In the genomic region with DNA sequence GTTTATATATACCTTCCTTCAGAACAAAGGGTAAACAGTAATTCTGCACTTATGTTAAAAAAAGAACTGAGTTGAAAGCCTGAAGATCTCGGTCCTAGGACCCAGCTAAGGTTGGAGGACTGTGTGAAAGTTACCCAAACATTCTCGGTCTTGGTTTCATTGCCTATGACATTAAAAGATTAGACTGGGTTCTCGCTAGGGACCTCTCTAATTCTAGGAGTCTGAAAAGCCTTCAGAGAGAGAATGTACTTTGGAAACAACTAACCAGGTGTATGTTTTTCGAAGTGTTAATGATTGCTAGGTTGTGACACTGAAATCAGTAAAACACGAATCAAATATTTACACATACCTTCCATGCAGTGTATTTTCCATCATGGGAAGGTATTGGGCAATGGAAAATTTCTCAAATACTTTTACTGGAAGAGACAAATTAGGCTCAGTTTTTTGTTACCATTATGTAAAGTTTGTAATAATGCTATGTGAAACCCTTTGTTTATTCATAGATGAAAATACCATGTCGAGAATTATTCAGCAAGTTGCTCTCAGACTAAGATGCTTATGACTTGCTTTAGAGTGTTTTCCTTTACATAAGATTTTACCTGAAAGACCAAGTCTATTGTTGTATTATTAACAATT, we compare ENCODE assay signal across 1 cellular context.
TF ChIP-seq lines count a peak whose summit lies in the region.

No MANE protein-coding gene starts in this region.

TF ChIP-seq in HepG2, 621 proteins besides CTCF, POLR2A, EP300 and RAD21 (continued from another document and continues in another):
- TF ChIP-seq, protein P1, sequence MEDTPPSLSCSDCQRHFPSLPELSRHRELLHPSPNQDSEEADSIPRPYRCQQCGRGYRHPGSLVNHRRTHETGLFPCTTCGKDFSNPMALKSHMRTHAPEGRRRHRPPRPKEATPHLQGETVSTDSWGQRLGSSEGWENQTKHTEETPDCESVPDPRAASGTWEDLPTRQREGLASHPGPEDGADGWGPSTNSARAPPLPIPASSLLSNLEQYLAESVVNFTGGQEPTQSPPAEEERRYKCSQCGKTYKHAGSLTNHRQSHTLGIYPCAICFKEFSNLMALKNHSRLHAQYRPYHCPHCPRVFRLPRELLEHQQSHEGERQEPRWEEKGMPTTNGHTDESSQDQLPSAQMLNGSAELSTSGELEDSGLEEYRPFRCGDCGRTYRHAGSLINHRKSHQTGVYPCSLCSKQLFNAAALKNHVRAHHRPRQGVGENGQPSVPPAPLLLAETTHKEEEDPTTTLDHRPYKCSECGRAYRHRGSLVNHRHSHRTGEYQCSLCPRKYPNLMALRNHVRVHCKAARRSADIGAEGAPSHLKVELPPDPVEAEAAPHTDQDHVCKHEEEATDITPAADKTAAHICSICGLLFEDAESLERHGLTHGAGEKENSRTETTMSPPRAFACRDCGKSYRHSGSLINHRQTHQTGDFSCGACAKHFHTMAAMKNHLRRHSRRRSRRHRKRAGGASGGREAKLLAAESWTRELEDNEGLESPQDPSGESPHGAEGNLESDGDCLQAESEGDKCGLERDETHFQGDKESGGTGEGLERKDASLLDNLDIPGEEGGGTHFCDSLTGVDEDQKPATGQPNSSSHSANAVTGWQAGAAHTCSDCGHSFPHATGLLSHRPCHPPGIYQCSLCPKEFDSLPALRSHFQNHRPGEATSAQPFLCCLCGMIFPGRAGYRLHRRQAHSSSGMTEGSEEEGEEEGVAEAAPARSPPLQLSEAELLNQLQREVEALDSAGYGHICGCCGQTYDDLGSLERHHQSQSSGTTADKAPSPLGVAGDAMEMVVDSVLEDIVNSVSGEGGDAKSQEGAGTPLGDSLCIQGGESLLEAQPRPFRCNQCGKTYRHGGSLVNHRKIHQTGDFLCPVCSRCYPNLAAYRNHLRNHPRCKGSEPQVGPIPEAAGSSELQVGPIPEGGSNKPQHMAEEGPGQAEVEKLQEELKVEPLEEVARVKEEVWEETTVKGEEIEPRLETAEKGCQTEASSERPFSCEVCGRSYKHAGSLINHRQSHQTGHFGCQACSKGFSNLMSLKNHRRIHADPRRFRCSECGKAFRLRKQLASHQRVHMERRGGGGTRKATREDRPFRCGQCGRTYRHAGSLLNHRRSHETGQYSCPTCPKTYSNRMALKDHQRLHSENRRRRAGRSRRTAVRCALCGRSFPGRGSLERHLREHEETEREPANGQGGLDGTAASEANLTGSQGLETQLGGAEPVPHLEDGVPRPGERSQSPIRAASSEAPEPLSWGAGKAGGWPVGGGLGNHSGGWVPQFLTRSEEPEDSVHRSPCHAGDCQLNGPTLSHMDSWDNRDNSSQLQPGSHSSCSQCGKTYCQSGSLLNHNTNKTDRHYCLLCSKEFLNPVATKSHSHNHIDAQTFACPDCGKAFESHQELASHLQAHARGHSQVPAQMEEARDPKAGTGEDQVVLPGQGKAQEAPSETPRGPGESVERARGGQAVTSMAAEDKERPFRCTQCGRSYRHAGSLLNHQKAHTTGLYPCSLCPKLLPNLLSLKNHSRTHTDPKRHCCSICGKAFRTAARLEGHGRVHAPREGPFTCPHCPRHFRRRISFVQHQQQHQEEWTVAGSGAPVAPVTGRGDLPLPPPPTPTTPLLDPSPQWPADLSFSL (CRISPR knock-in tag; IDR thresholded peaks at IDR 0.05): no peak
- no peak for TF ChIP-seq ZNF766 (CRISPR knock-in tag; IDR thresholded peaks at IDR 0.05; ENCODE audit: borderline replicate concordance)
- TF ChIP-seq PHF5A (CRISPR knock-in tag; IDR thresholded peaks at IDR 0.05; ENCODE audit: low read depth, unreplicated experiment): peak; percentile 80
- 0 out of 2 replicates have a peak, but pooled peaks have one; percentile 71 for TF ChIP-seq SNAI1 (CRISPR knock-in tag; IDR thresholded peaks at IDR 0.05; ENCODE audit: borderline replicate concordance)
- TF ChIP-seq HDAC2 (CRISPR knock-in tag; IDR thresholded peaks at IDR 0.05): peak; percentile 99
- peak; percentile 75 for TF ChIP-seq POLR2G (IDR thresholded peaks at IDR 0.05; ENCODE audit: low read depth, low read length)
- TF ChIP-seq GABPB1 (CRISPR knock-in tag; IDR thresholded peaks at IDR 0.05): 0 out of 2 replicates have a peak, but pooled peaks have one; percentile 17
- peak; percentile 95 for TF ChIP-seq BCL6 (CRISPR knock-in tag; IDR thresholded peaks at IDR 0.05)
- peak; percentile 88; the same call in 1 of the 2 replicates for TF ChIP-seq GFI1 (CRISPR knock-in tag; IDR thresholded peaks at IDR 0.05; ENCODE audit: borderline replicate concordance)
- TF ChIP-seq MAFG (CRISPR knock-in tag; IDR thresholded peaks at IDR 0.05): no peak
- TF ChIP-seq SIX4 (CRISPR knock-in tag; IDR thresholded peaks at IDR 0.05): peak; percentile 95
- peak; percentile 78 for TF ChIP-seq RBFOX2 (IDR thresholded peaks at IDR 0.05; ENCODE audit: low read depth, low read length)
- TF ChIP-seq TGIF2 (CRISPR knock-in tag; IDR thresholded peaks at IDR 0.05): peak; percentile 71
- TF ChIP-seq PRMT3 (CRISPR knock-in tag; IDR thresholded peaks at IDR 0.05; ENCODE audit: borderline replicate concordance, low read depth): no peak
- peak; percentile 95 for TF ChIP-seq RARA (CRISPR knock-in tag; IDR thresholded peaks at IDR 0.05)
- no peak for TF ChIP-seq THYN1 (CRISPR knock-in tag; IDR thresholded peaks at IDR 0.05; ENCODE audit: borderline replicate concordance, low read depth)
- TF ChIP-seq, protein P2, sequence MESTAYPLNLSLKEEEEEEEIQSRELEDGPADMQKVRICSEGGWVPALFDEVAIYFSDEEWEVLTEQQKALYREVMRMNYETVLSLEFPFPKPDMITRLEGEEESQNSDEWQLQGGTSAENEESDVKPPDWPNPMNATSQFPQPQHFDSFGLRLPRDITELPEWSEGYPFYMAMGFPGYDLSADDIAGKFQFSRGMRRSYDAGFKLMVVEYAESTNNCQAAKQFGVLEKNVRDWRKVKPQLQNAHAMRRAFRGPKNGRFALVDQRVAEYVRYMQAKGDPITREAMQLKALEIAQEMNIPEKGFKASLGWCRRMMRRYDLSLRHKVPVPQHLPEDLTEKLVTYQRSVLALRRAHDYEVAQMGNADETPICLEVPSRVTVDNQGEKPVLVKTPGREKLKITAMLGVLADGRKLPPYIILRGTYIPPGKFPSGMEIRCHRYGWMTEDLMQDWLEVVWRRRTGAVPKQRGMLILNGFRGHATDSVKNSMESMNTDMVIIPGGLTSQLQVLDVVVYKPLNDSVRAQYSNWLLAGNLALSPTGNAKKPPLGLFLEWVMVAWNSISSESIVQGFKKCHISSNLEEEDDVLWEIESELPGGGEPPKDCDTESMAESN (CRISPR knock-in tag; conservative IDR thresholded peaks at IDR 0.05): peak; percentile 82
- TF ChIP-seq SIN3B (IDR thresholded peaks at IDR 0.05; ENCODE audit: low read length): no peak
- peak; percentile 99 for TF ChIP-seq CEBPB (IDR thresholded peaks at IDR 0.05; ENCODE audit: borderline replicate concordance, low read depth, low read length)
- TF ChIP-seq KDM4B (CRISPR knock-in tag; IDR thresholded peaks at IDR 0.05): peak; percentile 97
- TF ChIP-seq ZNF556 (CRISPR knock-in tag; IDR thresholded peaks at IDR 0.05; ENCODE audit: borderline replicate concordance): peak; percentile 79; the same call in 1 of the 2 replicates
- TF ChIP-seq TSC22D2 (CRISPR knock-in tag; IDR thresholded peaks at IDR 0.05; ENCODE audit: borderline replicate concordance): peak; percentile 81; the same call in 1 of the 2 replicates
- peak; percentile 95; the same call in 1 of the 2 replicates for TF ChIP-seq DNMT3B (CRISPR knock-in tag; conservative IDR thresholded peaks at IDR 0.05)
- no peak for TF ChIP-seq GTF2F1 (IDR thresholded peaks at IDR 0.05; ENCODE audit: low read length)
- peak; percentile 54; the same call in 1 of the 2 replicates for TF ChIP-seq NR2C2 (CRISPR knock-in tag; IDR thresholded peaks at IDR 0.05; ENCODE audit: borderline replicate concordance)
- no peak for TF ChIP-seq ZC3H4 (CRISPR knock-in tag; IDR thresholded peaks at IDR 0.05; ENCODE audit: borderline replicate concordance)
- TF ChIP-seq, protein P3, sequence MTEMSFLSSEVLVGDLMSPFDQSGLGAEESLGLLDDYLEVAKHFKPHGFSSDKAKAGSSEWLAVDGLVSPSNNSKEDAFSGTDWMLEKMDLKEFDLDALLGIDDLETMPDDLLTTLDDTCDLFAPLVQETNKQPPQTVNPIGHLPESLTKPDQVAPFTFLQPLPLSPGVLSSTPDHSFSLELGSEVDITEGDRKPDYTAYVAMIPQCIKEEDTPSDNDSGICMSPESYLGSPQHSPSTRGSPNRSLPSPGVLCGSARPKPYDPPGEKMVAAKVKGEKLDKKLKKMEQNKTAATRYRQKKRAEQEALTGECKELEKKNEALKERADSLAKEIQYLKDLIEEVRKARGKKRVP (CRISPR knock-in tag; IDR thresholded peaks at IDR 0.05): peak in 1 of 2 experiments; percentile 82; a peak in 2 of 4 replicates
- TF ChIP-seq HOXA9 (CRISPR knock-in tag; IDR thresholded peaks at IDR 0.05; ENCODE audit: borderline replicate concordance): no peak
- TF ChIP-seq, protein P4, sequence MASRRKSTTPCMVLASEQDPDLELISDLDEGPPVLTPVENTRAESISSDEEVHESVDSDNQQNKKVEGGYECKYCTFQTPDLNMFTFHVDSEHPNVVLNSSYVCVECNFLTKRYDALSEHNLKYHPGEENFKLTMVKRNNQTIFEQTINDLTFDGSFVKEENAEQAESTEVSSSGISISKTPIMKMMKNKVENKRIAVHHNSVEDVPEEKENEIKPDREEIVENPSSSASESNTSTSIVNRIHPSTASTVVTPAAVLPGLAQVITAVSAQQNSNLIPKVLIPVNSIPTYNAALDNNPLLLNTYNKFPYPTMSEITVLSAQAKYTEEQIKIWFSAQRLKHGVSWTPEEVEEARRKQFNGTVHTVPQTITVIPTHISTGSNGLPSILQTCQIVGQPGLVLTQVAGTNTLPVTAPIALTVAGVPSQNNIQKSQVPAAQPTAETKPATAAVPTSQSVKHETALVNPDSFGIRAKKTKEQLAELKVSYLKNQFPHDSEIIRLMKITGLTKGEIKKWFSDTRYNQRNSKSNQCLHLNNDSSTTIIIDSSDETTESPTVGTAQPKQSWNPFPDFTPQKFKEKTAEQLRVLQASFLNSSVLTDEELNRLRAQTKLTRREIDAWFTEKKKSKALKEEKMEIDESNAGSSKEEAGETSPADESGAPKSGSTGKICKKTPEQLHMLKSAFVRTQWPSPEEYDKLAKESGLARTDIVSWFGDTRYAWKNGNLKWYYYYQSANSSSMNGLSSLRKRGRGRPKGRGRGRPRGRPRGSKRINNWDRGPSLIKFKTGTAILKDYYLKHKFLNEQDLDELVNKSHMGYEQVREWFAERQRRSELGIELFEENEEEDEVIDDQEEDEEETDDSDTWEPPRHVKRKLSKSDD (CRISPR knock-in tag; IDR thresholded peaks at IDR 0.05; ENCODE audit: low read depth): peak; percentile 58; the same call in 1 of the 2 replicates
- TF ChIP-seq ZFP37 (CRISPR knock-in tag; IDR thresholded peaks at IDR 0.05; ENCODE audit: borderline replicate concordance): no peak
- TF ChIP-seq, protein P5, sequence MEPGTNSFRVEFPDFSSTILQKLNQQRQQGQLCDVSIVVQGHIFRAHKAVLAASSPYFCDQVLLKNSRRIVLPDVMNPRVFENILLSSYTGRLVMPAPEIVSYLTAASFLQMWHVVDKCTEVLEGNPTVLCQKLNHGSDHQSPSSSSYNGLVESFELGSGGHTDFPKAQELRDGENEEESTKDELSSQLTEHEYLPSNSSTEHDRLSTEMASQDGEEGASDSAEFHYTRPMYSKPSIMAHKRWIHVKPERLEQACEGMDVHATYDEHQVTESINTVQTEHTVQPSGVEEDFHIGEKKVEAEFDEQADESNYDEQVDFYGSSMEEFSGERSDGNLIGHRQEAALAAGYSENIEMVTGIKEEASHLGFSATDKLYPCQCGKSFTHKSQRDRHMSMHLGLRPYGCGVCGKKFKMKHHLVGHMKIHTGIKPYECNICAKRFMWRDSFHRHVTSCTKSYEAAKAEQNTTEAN (CRISPR knock-in tag; conservative IDR thresholded peaks at IDR 0.05): peak; percentile 93
- TF ChIP-seq NFKB2 (CRISPR knock-in tag; IDR thresholded peaks at IDR 0.05; ENCODE audit: borderline replicate concordance): no peak
- TF ChIP-seq ZNF761 (CRISPR knock-in tag; conservative IDR thresholded peaks at IDR 0.05): 0 out of 2 replicates have a peak, but pooled peaks have one; percentile 59
- TF ChIP-seq ZNF331 (CRISPR knock-in tag; IDR thresholded peaks at IDR 0.05): peak; percentile 96
- TF ChIP-seq MTA1 (CRISPR knock-in tag; IDR thresholded peaks at IDR 0.05; ENCODE audit: borderline replicate concordance): no peak
- peak; percentile 84; the same call in 1 of the 2 replicates for TF ChIP-seq TCF7 (IDR thresholded peaks at IDR 0.05; ENCODE audit: low read depth)
- TF ChIP-seq CBX1 (IDR thresholded peaks at IDR 0.05; ENCODE audit: low read depth): no peak
- TF ChIP-seq FOXC1 (CRISPR knock-in tag; IDR thresholded peaks at IDR 0.05; ENCODE audit: borderline replicate concordance): no peak
- TF ChIP-seq ZNF567 (CRISPR knock-in tag; IDR thresholded peaks at IDR 0.05; ENCODE audit: borderline replicate concordance): no peak
- TF ChIP-seq FOXK1 (CRISPR knock-in tag; IDR thresholded peaks at IDR 0.05; ENCODE audit: borderline replicate concordance, low read depth): peak; percentile 95
- TF ChIP-seq, protein P6, sequence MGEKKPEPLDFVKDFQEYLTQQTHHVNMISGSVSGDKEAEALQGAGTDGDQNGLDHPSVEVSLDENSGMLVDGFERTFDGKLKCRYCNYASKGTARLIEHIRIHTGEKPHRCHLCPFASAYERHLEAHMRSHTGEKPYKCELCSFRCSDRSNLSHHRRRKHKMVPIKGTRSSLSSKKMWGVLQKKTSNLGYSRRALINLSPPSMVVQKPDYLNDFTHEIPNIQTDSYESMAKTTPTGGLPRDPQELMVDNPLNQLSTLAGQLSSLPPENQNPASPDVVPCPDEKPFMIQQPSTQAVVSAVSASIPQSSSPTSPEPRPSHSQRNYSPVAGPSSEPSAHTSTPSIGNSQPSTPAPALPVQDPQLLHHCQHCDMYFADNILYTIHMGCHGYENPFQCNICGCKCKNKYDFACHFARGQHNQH (CRISPR knock-in tag; IDR thresholded peaks at IDR 0.05): peak; percentile 80; the same call in 1 of the 2 replicates
- TF ChIP-seq ZNF383 (CRISPR knock-in tag; IDR thresholded peaks at IDR 0.05; ENCODE audit: borderline replicate concordance): peak; percentile 72; the same call in 1 of the 2 replicates
- TF ChIP-seq, protein P7, sequence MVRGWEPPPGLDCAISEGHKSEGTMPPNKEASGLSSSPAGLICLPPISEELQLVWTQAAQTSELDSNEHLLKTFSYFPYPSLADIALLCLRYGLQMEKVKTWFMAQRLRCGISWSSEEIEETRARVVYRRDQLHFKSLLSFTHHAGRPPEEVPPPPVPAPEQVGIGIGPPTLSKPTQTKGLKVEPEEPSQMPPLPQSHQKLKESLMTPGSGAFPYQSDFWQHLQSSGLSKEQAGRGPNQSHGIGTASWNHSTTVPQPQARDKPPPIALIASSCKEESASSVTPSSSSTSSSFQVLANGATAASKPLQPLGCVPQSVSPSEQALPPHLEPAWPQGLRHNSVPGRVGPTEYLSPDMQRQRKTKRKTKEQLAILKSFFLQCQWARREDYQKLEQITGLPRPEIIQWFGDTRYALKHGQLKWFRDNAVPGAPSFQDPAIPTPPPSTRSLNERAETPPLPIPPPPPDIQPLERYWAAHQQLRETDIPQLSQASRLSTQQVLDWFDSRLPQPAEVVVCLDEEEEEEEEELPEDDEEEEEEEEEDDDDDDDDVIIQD (CRISPR knock-in tag; IDR thresholded peaks at IDR 0.05; ENCODE audit: low read depth): peak; percentile 99
- peak; percentile 66; the same call in 1 of the 2 replicates for TF ChIP-seq HHEX (CRISPR knock-in tag; IDR thresholded peaks at IDR 0.05)
- TF ChIP-seq ATF1 (CRISPR knock-in tag; IDR thresholded peaks at IDR 0.05): peak; percentile 89
